Comparison of ENCODE assay signal across 8 cellular contexts in genomic region chr6:105733556-105734162, GRCh38.
A peak's percentile ranks its signal among the peaks of the same experiment; 100 is the strongest.
DNase-seq lines count a peak whose midpoint lies in the region; ATAC-seq and FAIRE-seq lines count a peak whose summit lies in the region.

No MANE protein-coding gene starts in this region.

- no peaks in the 10 kb centered on the region for H3K36me3 Mint-ChIP-seq in stimulated activated naive B cell treated with anti-CD40 and anti-IgM and Interleukin-4, amounts not matched to agents 10 μg/mL and 1 μg/mL and 100 μg/mL, for 72 hours

- no peaks in the 10 kb centered on the region for H3K9me3 Mint-ChIP-seq in stimulated activated naive B cell treated with anti-CD40 and anti-IgM and Interleukin-4, amounts not matched to agents 10 μg/mL and 1 μg/mL and 100 μg/mL, for 72 hours

- no peak overlapping the region for H3K27ac Mint-ChIP-seq in stimulated activated naive B cell treated with anti-CD40 and anti-IgM and Interleukin-4, amounts not matched to agents 10 μg/mL and 1 μg/mL and 100 μg/mL, for 72 hours

- no peak for ATAC-seq in stimulated activated naive B cell treated with anti-CD40 and anti-IgM and Interleukin-4, amounts not matched to agents 10 μg/mL and 1 μg/mL and 100 μg/mL, for 72 hours (replicated peaks)

- FAIRE-seq in endometrium (lab: Jason Lieb, UNC) = peak; percentile 88

- DNase-seq in SKM-1 treated with dmso at 0.1 percent for 144 hours (lab: John Stamatoyannopoulos, UW; ENCODE audit: unreplicated experiment) = peak; percentile 38
- DNase-seq in SKM-1 (lab: John Stamatoyannopoulos, UW; ENCODE audit: unreplicated experiment) = no peak
- DNase-seq in NCI-H774 (lab: John Stamatoyannopoulos, UW) = peak; percentile 54
- DNase-seq in renal cortical epithelial cell (ENCODE audit: low read depth) = peak; percentile 56
- DNase-seq in stimulated activated naive B cell treated with anti-CD40 and anti-IgM and Interleukin-4, amounts not matched to agents 10 μg/mL and 1 μg/mL and 100 μg/mL, for 72 hours = no peak
- no peak for DNase-seq in putamen (ENCODE audit: low spot score)
- DNase-seq in activated CD4-positive, CD25-positive, alpha-beta regulatory T cell treated with anti-CD3 and anti-CD28 coated beads, Interleukin-2, amount 50 U/mL, for 72 hours = no peak

- no peaks in the 10 kb centered on the region for H3K27me3 Mint-ChIP-seq in stimulated activated naive B cell treated with anti-CD40 and anti-IgM and Interleukin-4, amounts not matched to agents 10 μg/mL and 1 μg/mL and 100 μg/mL, for 72 hours

- H3K4me3 Mint-ChIP-seq in stimulated activated naive B cell treated with anti-CD40 and anti-IgM and Interleukin-4, amounts not matched to agents 10 μg/mL and 1 μg/mL and 100 μg/mL, for 72 hours = no peak overlapping the region

- H3K4me1 Mint-ChIP-seq in stimulated activated naive B cell treated with anti-CD40 and anti-IgM and Interleukin-4, amounts not matched to agents 10 μg/mL and 1 μg/mL and 100 μg/mL, for 72 hours = no peaks in the 10 kb centered on the region

Comparison
In these comparisons a context has a peak if more than half of its experiments do, and no peak if none do; other contexts are left out.
1. DNase-seq: peak in SKM-1 treated with dmso at 0.1 percent for 144 hours (single experiment), NCI-H774 (single experiment) and renal cortical epithelial cell (single experiment); none in SKM-1 (single experiment), stimulated activated naive B cell treated with anti-CD40 and anti-IgM and Interleukin-4, amounts not matched to agents 10 μg/mL and 1 μg/mL and 100 μg/mL, for 72 hours (single experiment), putamen (single experiment) and activated CD4-positive, CD25-positive, alpha-beta regulatory T cell treated with anti-CD3 and anti-CD28 coated beads, Interleukin-2, amount 50 U/mL, for 72 hours (single experiment).